33 cellular contexts compared by ENCODE assay signal in genomic region chr6:81605526-81605925, GRCh38.
"Had no signal": no experiment of that assay in that cellular context is flagged by ENCODE, and none has a peak within 500 bp of the region (broad histone marks: within the 10 kb centered on the region; RNA-seq: fewer than 3 reads in every experiment).

No MANE protein-coding gene starts in this region.

- H3K27me3 ChIP-seq: adrenal gland, ascending aorta, body of pancreas, brain microvascular endothelial cell, breast epithelium, cardiac muscle cell had no signal

- ATAC-seq: activated naive CD4-positive, alpha-beta T cell treated with anti-CD3 and anti-CD28 coated beads, Interleukin-2, amount 50 U/mL, for 72 hours; activated naive CD8-positive, alpha-beta T cell treated with anti-CD3 and anti-CD28 coated beads, Interleukin-2, amount 50 U/mL, for 24 hours; activated T-cell treated with anti-CD3 and anti-CD28 coated beads, Interleukin-2, amount 50 U/mL, for 4 hours; activated T-cell treated with anti-CD3 and anti-CD28 coated beads, Interleukin-2, amount 50 U/mL, for 72 hours; activated T-helper 17 cell treated with anti-CD3 and anti-CD28 coated beads, Interleukin-2, amount 50 U/mL, for 72 hours; body of pancreas had no signal

- H3K4me1 ChIP-seq: adrenal gland, ascending aorta, body of pancreas, breast epithelium had no signal

- H3K9me3 ChIP-seq: adrenal gland, body of pancreas, breast epithelium had no signal

- H3K36me3 ChIP-seq: adrenal gland, ascending aorta, brain microvascular endothelial cell, breast epithelium, cardiac muscle cell had no signal

- DNase-seq: activated effector memory CD4-positive, alpha-beta T cell treated with anti-CD3 and anti-CD28 coated beads, Interleukin-2, amount 50 U/mL, for 16 hours; activated effector memory CD4-positive, alpha-beta T cell treated with Interleukin-2 at 50 U/mL for 16 hours; activated gamma-delta T cell; activated gamma-delta T cell treated with Interleukin-2 at 50 U/mL for 16 hours; activated naive CD4-positive, alpha-beta T cell; activated naive CD4-positive, alpha-beta T cell treated with anti-CD3 and anti-CD28 coated beads for 36 hours; activated naive CD4-positive, alpha-beta T cell treated with anti-CD3 and anti-CD28 coated beads, Interleukin-2, amount 10 ng/mL, durations not matched to agents 7 days and 5 days; activated naive CD4-positive, alpha-beta T cell treated with anti-CD3 and anti-CD28 coated beads, Interleukin-2, amount 50 U/mL, for 16 hours; activated naive CD4-positive, alpha-beta T cell treated with Interleukin-2 at 50 U/mL for 16 hours; activated naive CD8-positive, alpha-beta T cell treated with anti-CD3 and anti-CD28 coated beads for 36 hours; activated naive CD8-positive, alpha-beta T cell treated with anti-CD3 and anti-CD28 coated beads, Interleukin-2, amount 10 ng/mL, durations not matched to agents 7 days and 5 days; activated naive CD8-positive, alpha-beta T cell treated with anti-CD3 and anti-CD28 coated beads, Interleukin-2, amount 50 U/mL, for 24 hours; activated T-cell treated with anti-CD3 and anti-CD28 coated beads, Interleukin-2, amount 50 U/mL, for 24 hours; activated T-cell treated with anti-CD3 and anti-CD28 coated beads, Interleukin-2, amount 50 U/mL, for 4 hours; activated T-cell treated with anti-CD3 and anti-CD28 coated beads, Interleukin-2, amount 50 U/mL, for 48 hours; activated T-cell treated with anti-CD3 and anti-CD28 coated beads, Interleukin-2, amount 50 U/mL, for 72 hours; adrenal gland; amniotic stem cell; amygdala; anterior cingulate cortex; aorta; body of pancreas; brain microvascular endothelial cell; caudate nucleus; central memory CD4-positive, alpha-beta T cell; cerebellar nuclear complex had no signal

- FAIRE-seq: astrocyte, bronchial epithelial cell had no signal

- H3K4me3 ChIP-seq: adrenal gland, ascending aorta, body of pancreas, breast epithelium, cardiac muscle cell had no signal

- H3K27ac ChIP-seq: adrenal gland, ascending aorta, body of pancreas, brain microvascular endothelial cell, breast epithelium, cardiac muscle cell had no signal
